ENCODE assay signal across 1 cellular context in genomic region chr19:49585023-49585422, GRCh38.
TF ChIP-seq lines count a peak whose summit lies in the region.

No MANE protein-coding gene starts in this region.

TF ChIP-seq in HepG2, 621 proteins besides CTCF, POLR2A, EP300 and RAD21:
- TF ChIP-seq KDM3A (CRISPR knock-in tag; IDR thresholded peaks at IDR 0.05; ENCODE audit: low read depth) (no peak), RFX5 (IDR thresholded peaks at IDR 0.05; ENCODE audit: low read depth, low read length) (peak; percentile 64; the same call in 1 of the 2 replicates), TFAP4 (IDR thresholded peaks at IDR 0.05; ENCODE audit: borderline replicate concordance, low read depth) (no peak), RFX1 (IDR thresholded peaks at IDR 0.05) (peak; percentile 69), YY1 (IDR thresholded peaks at IDR 0.05; ENCODE audit: insufficient read depth, insufficient replicate concordance, low read depth, low read length) (no peak), ZNF605 (CRISPR knock-in tag; IDR thresholded peaks at IDR 0.05) (no peak), ZNF773 (CRISPR knock-in tag; IDR thresholded peaks at IDR 0.05; ENCODE audit: borderline replicate concordance) (no peak), MED13 (CRISPR knock-in tag; IDR thresholded peaks at IDR 0.05) (no peak), ZNF281 (CRISPR knock-in tag; IDR thresholded peaks at IDR 0.05; ENCODE audit: borderline replicate concordance) (peak; percentile 29; the same call in 1 of the 2 replicates), BCL3 (CRISPR knock-in tag; IDR thresholded peaks at IDR 0.05) (no peak), RFX3 (CRISPR knock-in tag; IDR thresholded peaks at IDR 0.05) (peak; percentile 62)
TF ChIP-seq in HepG2: peak in this region for 4.
